ENCODE assay signal across 2 cellular contexts in the genomic region with DNA sequence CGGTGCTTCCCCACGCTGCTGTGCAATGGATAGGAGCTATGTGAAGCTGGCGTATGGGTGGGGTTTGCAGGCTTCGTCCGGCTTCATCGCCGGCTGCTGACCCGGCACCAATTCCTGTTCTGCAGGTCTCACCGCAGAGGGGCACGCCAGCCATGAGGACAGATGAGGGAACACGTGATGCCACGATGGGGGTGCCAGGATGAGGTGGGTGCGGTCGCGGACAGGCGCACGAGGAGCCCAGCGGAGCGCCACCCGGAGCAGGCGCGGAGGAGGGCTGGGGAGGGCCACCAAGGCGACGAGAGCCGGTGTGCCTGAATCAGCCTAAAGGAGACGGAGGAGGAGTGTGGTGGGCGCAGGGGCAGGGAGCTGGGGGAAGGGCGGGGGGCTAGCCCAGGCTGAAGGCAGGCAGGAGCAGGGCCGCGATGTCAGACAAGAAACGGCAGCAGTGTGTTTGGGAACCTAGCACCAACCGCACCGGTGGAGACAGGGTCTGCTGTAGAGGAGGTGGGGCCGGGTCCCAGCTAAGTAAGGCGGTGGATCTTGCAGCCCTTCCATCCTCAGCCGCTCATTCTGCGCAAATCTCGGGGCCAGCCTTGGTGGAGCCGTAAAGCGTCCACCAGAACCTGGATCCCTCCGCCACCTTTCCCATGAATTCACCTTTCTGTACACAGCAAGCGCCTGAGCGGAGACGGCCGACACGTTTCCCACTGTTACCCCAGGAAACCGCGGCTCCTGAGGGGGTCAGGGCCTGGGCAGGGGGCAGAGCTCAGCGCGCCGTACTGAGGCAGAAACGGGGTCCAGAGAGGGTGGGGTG.
A peak's percentile ranks its signal among the peaks of the same experiment; 100 is the strongest.
TF ChIP-seq lines count a peak whose summit lies in the region.

No MANE protein-coding gene starts in this region.

TF ChIP-seq in A549, 52 proteins besides CTCF, POLR2A, EP300 and RAD21 (continued from another document):
- TF ChIP-seq, protein P1, sequence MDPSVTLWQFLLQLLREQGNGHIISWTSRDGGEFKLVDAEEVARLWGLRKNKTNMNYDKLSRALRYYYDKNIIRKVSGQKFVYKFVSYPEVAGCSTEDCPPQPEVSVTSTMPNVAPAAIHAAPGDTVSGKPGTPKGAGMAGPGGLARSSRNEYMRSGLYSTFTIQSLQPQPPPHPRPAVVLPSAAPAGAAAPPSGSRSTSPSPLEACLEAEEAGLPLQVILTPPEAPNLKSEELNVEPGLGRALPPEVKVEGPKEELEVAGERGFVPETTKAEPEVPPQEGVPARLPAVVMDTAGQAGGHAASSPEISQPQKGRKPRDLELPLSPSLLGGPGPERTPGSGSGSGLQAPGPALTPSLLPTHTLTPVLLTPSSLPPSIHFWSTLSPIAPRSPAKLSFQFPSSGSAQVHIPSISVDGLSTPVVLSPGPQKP (IDR thresholded peaks at IDR 0.05; ENCODE audit: low read depth, low read length), result no peak
- TF ChIP-seq, protein P2, sequence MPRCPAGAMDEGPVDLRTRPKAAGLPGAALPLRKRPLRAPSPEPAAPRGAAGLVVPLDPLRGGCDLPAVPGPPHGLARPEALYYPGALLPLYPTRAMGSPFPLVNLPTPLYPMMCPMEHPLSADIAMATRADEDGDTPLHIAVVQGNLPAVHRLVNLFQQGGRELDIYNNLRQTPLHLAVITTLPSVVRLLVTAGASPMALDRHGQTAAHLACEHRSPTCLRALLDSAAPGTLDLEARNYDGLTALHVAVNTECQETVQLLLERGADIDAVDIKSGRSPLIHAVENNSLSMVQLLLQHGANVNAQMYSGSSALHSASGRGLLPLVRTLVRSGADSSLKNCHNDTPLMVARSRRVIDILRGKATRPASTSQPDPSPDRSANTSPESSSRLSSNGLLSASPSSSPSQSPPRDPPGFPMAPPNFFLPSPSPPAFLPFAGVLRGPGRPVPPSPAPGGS (IDR thresholded peaks at IDR 0.05), result 0 out of 3 replicates have a peak, but pooled peaks have one; percentile 16
- TF ChIP-seq MAX (IDR thresholded peaks at IDR 0.05), result peak; percentile 94
- TF ChIP-seq KDM1A (IDR thresholded peaks at IDR 0.05; ENCODE audit: low read depth), result no peak
- 0 out of 5 replicates have a peak, but pooled peaks of 1 of the 2 experiments have one; percentile 14 for TF ChIP-seq JUN (IDR thresholded peaks at IDR 0.05)
- peak; percentile 84 for TF ChIP-seq USF2 (IDR thresholded peaks at IDR 0.05)
- peak; percentile 84 for TF ChIP-seq E2F6 (IDR thresholded peaks at IDR 0.05; ENCODE audit: borderline replicate concordance, low read depth)
TF ChIP-seq in A549: peak in this region for 7.

TF ChIP-seq in WTC11, 78 proteins besides CTCF, POLR2A, EP300 and RAD21 (continued from another document and continues in another):
- TF ChIP-seq, protein P3, sequence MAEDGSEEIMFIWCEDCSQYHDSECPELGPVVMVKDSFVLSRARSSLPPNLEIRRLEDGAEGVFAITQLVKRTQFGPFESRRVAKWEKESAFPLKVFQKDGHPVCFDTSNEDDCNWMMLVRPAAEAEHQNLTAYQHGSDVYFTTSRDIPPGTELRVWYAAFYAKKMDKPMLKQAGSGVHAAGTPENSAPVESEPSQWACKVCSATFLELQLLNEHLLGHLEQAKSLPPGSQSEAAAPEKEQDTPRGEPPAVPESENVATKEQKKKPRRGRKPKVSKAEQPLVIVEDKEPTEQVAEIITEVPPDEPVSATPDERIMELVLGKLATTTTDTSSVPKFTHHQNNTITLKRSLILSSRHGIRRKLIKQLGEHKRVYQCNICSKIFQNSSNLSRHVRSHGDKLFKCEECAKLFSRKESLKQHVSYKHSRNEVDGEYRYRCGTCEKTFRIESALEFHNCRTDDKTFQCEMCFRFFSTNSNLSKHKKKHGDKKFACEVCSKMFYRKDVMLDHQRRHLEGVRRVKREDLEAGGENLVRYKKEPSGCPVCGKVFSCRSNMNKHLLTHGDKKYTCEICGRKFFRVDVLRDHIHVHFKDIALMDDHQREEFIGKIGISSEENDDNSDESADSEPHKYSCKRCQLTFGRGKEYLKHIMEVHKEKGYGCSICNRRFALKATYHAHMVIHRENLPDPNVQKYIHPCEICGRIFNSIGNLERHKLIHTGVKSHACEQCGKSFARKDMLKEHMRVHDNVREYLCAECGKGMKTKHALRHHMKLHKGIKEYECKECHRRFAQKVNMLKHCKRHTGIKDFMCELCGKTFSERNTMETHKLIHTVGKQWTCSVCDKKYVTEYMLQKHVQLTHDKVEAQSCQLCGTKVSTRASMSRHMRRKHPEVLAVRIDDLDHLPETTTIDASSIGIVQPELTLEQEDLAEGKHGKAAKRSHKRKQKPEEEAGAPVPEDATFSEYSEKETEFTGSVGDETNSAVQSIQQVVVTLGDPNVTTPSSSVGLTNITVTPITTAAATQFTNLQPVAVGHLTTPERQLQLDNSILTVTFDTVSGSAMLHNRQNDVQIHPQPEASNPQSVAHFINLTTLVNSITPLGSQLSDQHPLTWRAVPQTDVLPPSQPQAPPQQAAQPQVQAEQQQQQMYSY (CRISPR knock-in tag; IDR thresholded peaks at IDR 0.05), result no peak
- TF ChIP-seq ATF1 (CRISPR knock-in tag; IDR thresholded peaks at IDR 0.05) (no peak), NR2C2 (CRISPR knock-in tag; IDR thresholded peaks at IDR 0.05) (peak; percentile 82), ZNF219 (CRISPR knock-in tag; IDR thresholded peaks at IDR 0.05; ENCODE audit: borderline replicate concordance) (no peak), ZNF671 (CRISPR knock-in tag; IDR thresholded peaks at IDR 0.05) (no peak), GRHL2 (CRISPR knock-in tag; IDR thresholded peaks at IDR 0.05; ENCODE audit: insufficient replicate concordance, severe bottlenecking) (no peak), NFATC4 (CRISPR knock-in tag; IDR thresholded peaks at IDR 0.05) (no peak), KAT7 (CRISPR knock-in tag; IDR thresholded peaks at IDR 0.05; ENCODE audit: borderline replicate concordance) (0 out of 2 replicates have a peak, but pooled peaks have one; percentile 16), GABPB1 (CRISPR knock-in tag; IDR thresholded peaks at IDR 0.05) (0 out of 2 replicates have a peak, but pooled peaks have one; percentile 35), IRF2 (CRISPR knock-in tag; IDR thresholded peaks at IDR 0.05; ENCODE audit: borderline replicate concordance, low read depth) (no peak), CBFB (CRISPR knock-in tag; IDR thresholded peaks at IDR 0.05; ENCODE audit: low read depth) (no peak), HMGA2 (CRISPR knock-in tag; IDR thresholded peaks at IDR 0.05) (no peak), ZNF281 (CRISPR knock-in tag; IDR thresholded peaks at IDR 0.05) (peak; percentile 95), OVOL2 (CRISPR knock-in tag; IDR thresholded peaks at IDR 0.05; ENCODE audit: borderline replicate concordance) (no peak), ZNF512 (CRISPR knock-in tag; IDR thresholded peaks at IDR 0.05; ENCODE audit: borderline replicate concordance) (no peak), TP53 (CRISPR knock-in tag; IDR thresholded peaks at IDR 0.05) (peak; percentile 86), GTF2I (CRISPR knock-in tag; conservative IDR thresholded peaks at IDR 0.05) (no peak), ERG (CRISPR knock-in tag; IDR thresholded peaks at IDR 0.05) (no peak), ZNF423 (CRISPR knock-in tag; IDR thresholded peaks at IDR 0.05) (no peak), SMAD3 (CRISPR knock-in tag; IDR thresholded peaks at IDR 0.05; ENCODE audit: borderline replicate concordance) (peak; percentile 91; the same call in 1 of the 2 replicates), JUN (CRISPR knock-in tag; IDR thresholded peaks at IDR 0.05) (peak; percentile 71; the same call in 1 of the 2 replicates), MYBL2 (CRISPR knock-in tag; IDR thresholded peaks at IDR 0.05) (peak; percentile 92), ZNF317 (CRISPR knock-in tag; IDR thresholded peaks at IDR 0.05; ENCODE audit: borderline replicate concordance, low read depth) (no peak), ESRRA (CRISPR knock-in tag; IDR thresholded peaks at IDR 0.05; ENCODE audit: borderline replicate concordance) (peak; percentile 67; the same call in 1 of the 2 replicates), NR1H2 (CRISPR knock-in tag; IDR thresholded peaks at IDR 0.05) (peak; percentile 58; the same call in 1 of the 2 replicates)
- TF ChIP-seq, protein P4, sequence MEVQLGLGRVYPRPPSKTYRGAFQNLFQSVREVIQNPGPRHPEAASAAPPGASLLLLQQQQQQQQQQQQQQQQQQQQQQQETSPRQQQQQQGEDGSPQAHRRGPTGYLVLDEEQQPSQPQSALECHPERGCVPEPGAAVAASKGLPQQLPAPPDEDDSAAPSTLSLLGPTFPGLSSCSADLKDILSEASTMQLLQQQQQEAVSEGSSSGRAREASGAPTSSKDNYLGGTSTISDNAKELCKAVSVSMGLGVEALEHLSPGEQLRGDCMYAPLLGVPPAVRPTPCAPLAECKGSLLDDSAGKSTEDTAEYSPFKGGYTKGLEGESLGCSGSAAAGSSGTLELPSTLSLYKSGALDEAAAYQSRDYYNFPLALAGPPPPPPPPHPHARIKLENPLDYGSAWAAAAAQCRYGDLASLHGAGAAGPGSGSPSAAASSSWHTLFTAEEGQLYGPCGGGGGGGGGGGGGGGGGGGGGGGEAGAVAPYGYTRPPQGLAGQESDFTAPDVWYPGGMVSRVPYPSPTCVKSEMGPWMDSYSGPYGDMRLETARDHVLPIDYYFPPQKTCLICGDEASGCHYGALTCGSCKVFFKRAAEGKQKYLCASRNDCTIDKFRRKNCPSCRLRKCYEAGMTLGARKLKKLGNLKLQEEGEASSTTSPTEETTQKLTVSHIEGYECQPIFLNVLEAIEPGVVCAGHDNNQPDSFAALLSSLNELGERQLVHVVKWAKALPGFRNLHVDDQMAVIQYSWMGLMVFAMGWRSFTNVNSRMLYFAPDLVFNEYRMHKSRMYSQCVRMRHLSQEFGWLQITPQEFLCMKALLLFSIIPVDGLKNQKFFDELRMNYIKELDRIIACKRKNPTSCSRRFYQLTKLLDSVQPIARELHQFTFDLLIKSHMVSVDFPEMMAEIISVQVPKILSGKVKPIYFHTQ (CRISPR knock-in tag; IDR thresholded peaks at IDR 0.05), result no peak
- TF ChIP-seq, protein P5, sequence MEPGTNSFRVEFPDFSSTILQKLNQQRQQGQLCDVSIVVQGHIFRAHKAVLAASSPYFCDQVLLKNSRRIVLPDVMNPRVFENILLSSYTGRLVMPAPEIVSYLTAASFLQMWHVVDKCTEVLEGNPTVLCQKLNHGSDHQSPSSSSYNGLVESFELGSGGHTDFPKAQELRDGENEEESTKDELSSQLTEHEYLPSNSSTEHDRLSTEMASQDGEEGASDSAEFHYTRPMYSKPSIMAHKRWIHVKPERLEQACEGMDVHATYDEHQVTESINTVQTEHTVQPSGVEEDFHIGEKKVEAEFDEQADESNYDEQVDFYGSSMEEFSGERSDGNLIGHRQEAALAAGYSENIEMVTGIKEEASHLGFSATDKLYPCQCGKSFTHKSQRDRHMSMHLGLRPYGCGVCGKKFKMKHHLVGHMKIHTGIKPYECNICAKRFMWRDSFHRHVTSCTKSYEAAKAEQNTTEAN (CRISPR knock-in tag; IDR thresholded peaks at IDR 0.05), result peak; percentile 74
- TF ChIP-seq, protein P6, sequence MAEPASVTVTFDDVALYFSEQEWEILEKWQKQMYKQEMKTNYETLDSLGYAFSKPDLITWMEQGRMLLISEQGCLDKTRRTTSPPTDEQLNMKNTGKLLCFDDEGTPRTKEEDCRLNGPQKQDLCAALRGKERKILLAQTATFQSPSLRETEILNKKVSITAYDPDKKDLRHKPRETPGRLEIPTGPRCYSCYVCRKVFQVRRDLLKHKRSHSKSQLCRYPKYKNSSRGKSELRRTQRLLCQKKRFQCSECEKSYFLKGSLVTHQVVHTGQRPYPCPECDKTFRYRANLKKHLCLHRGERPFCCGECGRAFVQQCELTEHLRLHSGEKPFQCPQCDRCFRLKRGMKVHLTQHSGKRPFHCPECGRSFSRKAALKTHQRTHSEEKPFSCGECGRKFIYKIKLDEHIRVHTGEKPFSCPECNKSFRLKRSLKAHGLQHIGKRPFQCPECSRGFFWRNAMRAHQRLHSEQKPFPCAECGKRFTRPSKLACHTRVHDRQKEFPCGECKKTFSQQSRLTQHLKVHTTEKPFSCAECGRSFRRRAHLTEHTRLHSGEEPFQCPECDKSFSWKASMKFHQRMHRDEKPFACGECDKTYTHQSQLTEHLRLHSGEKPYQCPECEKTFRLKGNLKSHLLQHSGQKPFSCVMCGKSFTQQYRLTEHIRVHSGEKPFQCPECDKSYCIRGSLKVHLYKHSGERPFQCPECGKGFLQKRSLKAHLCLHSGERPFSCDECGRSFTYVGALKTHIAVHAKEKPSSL (CRISPR knock-in tag; conservative IDR thresholded peaks at IDR 0.05), result no peak
